12 cellular contexts compared by ENCODE assay signal in genomic region chr20:45426621-45427020, GRCh38. TPM values are rescaled to one million over a fixed set of nuclear protein-coding genes. Genes with fewer than 3 reads are reported as not detected.
A peak's percentile ranks its signal among the peaks of the same experiment; 100 is the strongest.
DNase-seq lines count a peak whose midpoint lies in the region; ATAC-seq lines count a peak whose summit lies in the region.
"Had no signal": no experiment of that assay in that cellular context is flagged by ENCODE, and none has a peak within 500 bp of the region (broad histone marks: within the 10 kb centered on the region; RNA-seq: fewer than 3 reads in every experiment).

No MANE protein-coding gene starts in this region.

- ATAC-seq in left ventricle myocardium superior (peak; percentile 25), GM18858 (IDR thresholded peaks at IDR 0.05; ENCODE audit: unreplicated experiment) (no peak), HG02763 (IDR thresholded peaks at IDR 0.05; ENCODE audit: unreplicated experiment) (no peak), GM18520 (IDR thresholded peaks at IDR 0.05; ENCODE audit: unreplicated experiment) (no peak)
- ATAC-seq: activated T-cell treated with anti-CD3 and anti-CD28 coated beads, Interleukin-2, amount 50 U/mL, for 72 hours had no signal

- intact Hi-C loops in left ventricle myocardium superior (cut with micrococcal nuclease) = no loop called here

- DNase-seq in Ammon's horn (ENCODE audit: low spot score) (peak; percentile 61), NCI-H69 (lab: John Stamatoyannopoulos, UW) (peak; percentile 48), left ventricle myocardium superior (no peak)
- DNase-seq: activated CD4-positive, alpha-beta T cell treated with anti-CD3 and anti-CD28 coated beads, Interleukin-2, amount 50 U/mL, for 1 hour; activated T-cell treated with anti-CD3 and anti-CD28 coated beads, Interleukin-2, amount 50 U/mL, for 72 hours; MM.1S; NCI-H2081; stimulated activated CD4-positive, alpha-beta T cell treated with anti-CD3 and anti-CD28 coated beads, Interleukin-12 subunit alpha, Interleukin-12 subunit beta, amount 100 ng/mL, for 4 hours had no signal

RNA-seq across cellular contexts. Expression of gene PIGT, which starts 10.7 kb away (rescaled TPM):
- 115 TPM for total RNA-seq in left ventricle myocardium superior

RNA-seq across cellular contexts. Expression of gene DBNDD2, which starts 18.5 kb away (rescaled TPM):
- total RNA-seq in left ventricle myocardium superior = 339 TPM

RNA-seq across cellular contexts. Expression of gene WFDC2, which starts 42.9 kb away (rescaled TPM):
- 1.4 TPM for total RNA-seq in left ventricle myocardium superior
- total RNA-seq: chondrocyte had no signal

RNA-seq across cellular contexts. Expression of gene TP53TG5, which starts 48.5 kb away (rescaled TPM):
- total RNA-seq in left ventricle myocardium superior = 2.1 TPM
- total RNA-seq: chondrocyte had no signal
